Comparison of ENCODE assay signal across 23 cellular contexts in genomic region chr7:105151152-105151551, GRCh38.
"Had no signal": no experiment of that assay in that cellular context is flagged by ENCODE, and none has a peak within 500 bp of the region (broad histone marks: within the 10 kb centered on the region; RNA-seq: fewer than 3 reads in every experiment).

No MANE protein-coding gene starts in this region.

- H3K4me1 ChIP-seq: SJCRH30 had no signal

- H3K27ac ChIP-seq: RWPE1, SJCRH30 had no signal

- H3K4me3 ChIP-seq: MG63, SJCRH30 had no signal

- H3K36me3 ChIP-seq: MG63 had no signal

- DNase-seq: IMR-90; Karpas-422; KG1; MG63; NCI-H1092 treated with DMSO at 0.1 percent for 48 hours; NCI-H1436; NCI-H1694 treated with DMSO at 0.1 percent for 48 hours; NCI-H1930; NCI-H2081; NCI-H2107; NCI-H2171 treated with DMSO at 0.1 percent for 48 hours; NCI-H345; NCI-H446 treated with DMSO at 0.1 percent for 48 hours; NCI-H510A treated with DMSO at 0.1 percent for 48 hours; NCI-H526; NCI-H748 treated with DMSO at 0.1 percent for 48 hours; NK-92 treated with Interleukin-12 subunit alpha and Interleukin-12 subunit beta, amount 100 ng/mL, for 24 hours; PC-3; SHP77 treated with DMSO at 0.1 percent for 48 hours; SJCRH30; T-helper 1 cell; T-helper 2 cell had no signal

- H3K9me3 ChIP-seq: MG63, SJCRH30 had no signal

- H3K27me3 ChIP-seq: MG63, SJCRH30 had no signal
